In genomic region chr12:48189331-48190125, GRCh38 we compare ENCODE assay signal across 1 cellular context.
TF ChIP-seq lines count a peak whose summit lies in the region.

No MANE protein-coding gene starts in this region.

TF ChIP-seq in GM23338, 12 proteins besides CTCF, POLR2A, EP300 and RAD21 (continued from another document):
- TF ChIP-seq, protein P1, sequence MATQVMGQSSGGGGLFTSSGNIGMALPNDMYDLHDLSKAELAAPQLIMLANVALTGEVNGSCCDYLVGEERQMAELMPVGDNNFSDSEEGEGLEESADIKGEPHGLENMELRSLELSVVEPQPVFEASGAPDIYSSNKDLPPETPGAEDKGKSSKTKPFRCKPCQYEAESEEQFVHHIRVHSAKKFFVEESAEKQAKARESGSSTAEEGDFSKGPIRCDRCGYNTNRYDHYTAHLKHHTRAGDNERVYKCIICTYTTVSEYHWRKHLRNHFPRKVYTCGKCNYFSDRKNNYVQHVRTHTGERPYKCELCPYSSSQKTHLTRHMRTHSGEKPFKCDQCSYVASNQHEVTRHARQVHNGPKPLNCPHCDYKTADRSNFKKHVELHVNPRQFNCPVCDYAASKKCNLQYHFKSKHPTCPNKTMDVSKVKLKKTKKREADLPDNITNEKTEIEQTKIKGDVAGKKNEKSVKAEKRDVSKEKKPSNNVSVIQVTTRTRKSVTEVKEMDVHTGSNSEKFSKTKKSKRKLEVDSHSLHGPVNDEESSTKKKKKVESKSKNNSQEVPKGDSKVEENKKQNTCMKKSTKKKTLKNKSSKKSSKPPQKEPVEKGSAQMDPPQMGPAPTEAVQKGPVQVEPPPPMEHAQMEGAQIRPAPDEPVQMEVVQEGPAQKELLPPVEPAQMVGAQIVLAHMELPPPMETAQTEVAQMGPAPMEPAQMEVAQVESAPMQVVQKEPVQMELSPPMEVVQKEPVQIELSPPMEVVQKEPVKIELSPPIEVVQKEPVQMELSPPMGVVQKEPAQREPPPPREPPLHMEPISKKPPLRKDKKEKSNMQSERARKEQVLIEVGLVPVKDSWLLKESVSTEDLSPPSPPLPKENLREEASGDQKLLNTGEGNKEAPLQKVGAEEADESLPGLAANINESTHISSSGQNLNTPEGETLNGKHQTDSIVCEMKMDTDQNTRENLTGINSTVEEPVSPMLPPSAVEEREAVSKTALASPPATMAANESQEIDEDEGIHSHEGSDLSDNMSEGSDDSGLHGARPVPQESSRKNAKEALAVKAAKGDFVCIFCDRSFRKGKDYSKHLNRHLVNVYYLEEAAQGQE (IDR thresholded peaks at IDR 0.05; ENCODE audit: unreplicated experiment): no peak
- TF ChIP-seq NANOG (IDR thresholded peaks at IDR 0.05; ENCODE audit: borderline replicate concordance): no peak
